Comparison of ENCODE assay signal across 23 cellular contexts in the genomic region with DNA sequence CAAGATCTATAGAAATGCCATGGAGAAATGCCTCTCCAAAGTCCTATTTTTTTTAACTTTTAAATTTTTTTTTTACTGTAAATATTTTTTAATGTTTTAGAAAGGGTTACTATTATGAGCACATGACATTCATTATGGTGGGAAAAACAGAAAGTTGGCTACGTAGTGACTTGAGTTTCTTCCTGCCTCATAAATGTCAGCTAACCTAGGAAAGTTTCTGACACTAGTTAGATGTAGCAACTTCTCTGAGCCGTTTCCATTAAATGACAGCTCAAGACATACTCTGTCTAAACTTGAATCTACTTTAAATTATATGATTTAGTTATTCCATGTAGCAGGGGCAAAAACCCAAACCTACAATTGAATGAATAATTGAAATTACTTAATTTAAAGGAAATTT.
"Had no signal": no experiment of that assay in that cellular context is flagged by ENCODE, and none has a peak within 500 bp of the region (broad histone marks: within the 10 kb centered on the region; RNA-seq: fewer than 3 reads in every experiment).

No MANE protein-coding gene starts in this region.

- H3K4me3 Mint-ChIP-seq: activated CD4-positive, alpha-beta memory T cell treated with anti-CD3 and anti-CD28 coated beads, Interleukin-2, amount 10 ng/mL, durations not matched to agents 7 days and 5 days; activated CD4-positive, alpha-beta T cell treated with anti-CD3 and anti-CD28 coated beads, Interleukin-2, amount 10 ng/mL, durations not matched to agents 24 days and 14 days; activated naive CD4-positive, alpha-beta T cell treated with anti-CD3 and anti-CD28 coated beads, Interleukin-2, amount 50 U/mL, for 24 hours; naive B cell; stimulated activated naive CD8-positive, alpha-beta T cell treated with anti-CD3 and anti-CD28 coated beads, Interleukin-15, Interleukin-2, amounts not matched to agents 100 ng/mL and 50 ng/mL, for 24 hours had no signal

- H3K9me3 ChIP-seq: neutrophil, suprapubic skin, tibial nerve had no signal

- H3K27me3 ChIP-seq: brain microvascular endothelial cell, neutrophil, suprapubic skin, tibial nerve had no signal

- H3K27me3 Mint-ChIP-seq: activated CD4-positive, alpha-beta memory T cell treated with anti-CD3 and anti-CD28 coated beads, Interleukin-2, amount 10 ng/mL, durations not matched to agents 7 days and 5 days; activated CD4-positive, alpha-beta T cell treated with anti-CD3 and anti-CD28 coated beads, Interleukin-2, amount 10 ng/mL, durations not matched to agents 24 days and 14 days; activated naive CD4-positive, alpha-beta T cell treated with anti-CD3 and anti-CD28 coated beads, Interleukin-2, amount 50 U/mL, for 24 hours; naive B cell; stimulated activated naive CD8-positive, alpha-beta T cell treated with anti-CD3 and anti-CD28 coated beads, Interleukin-15, Interleukin-2, amounts not matched to agents 100 ng/mL and 50 ng/mL, for 24 hours had no signal

- H3K9me3 Mint-ChIP-seq: activated CD4-positive, alpha-beta memory T cell treated with anti-CD3 and anti-CD28 coated beads, Interleukin-2, amount 10 ng/mL, durations not matched to agents 7 days and 5 days; activated CD4-positive, alpha-beta T cell treated with anti-CD3 and anti-CD28 coated beads, Interleukin-2, amount 10 ng/mL, durations not matched to agents 24 days and 14 days; activated naive CD4-positive, alpha-beta T cell treated with anti-CD3 and anti-CD28 coated beads, Interleukin-2, amount 50 U/mL, for 24 hours; naive B cell; stimulated activated naive CD8-positive, alpha-beta T cell treated with anti-CD3 and anti-CD28 coated beads, Interleukin-15, Interleukin-2, amounts not matched to agents 100 ng/mL and 50 ng/mL, for 24 hours had no signal

- H3K79me2 ChIP-seq: parathyroid adenoma had no signal

- H3K4me1 ChIP-seq: parathyroid adenoma, suprapubic skin had no signal

- H2AFZ ChIP-seq: parathyroid adenoma had no signal

- ATAC-seq: activated CD4-positive, CD25-positive, alpha-beta regulatory T cell treated with anti-CD3 and anti-CD28 coated beads, Interleukin-2, amount 50 U/mL, for 24 hours; left lobe of liver; right cardiac atrium had no signal

- DNase-seq: activated CD4-positive, alpha-beta memory T cell treated with anti-CD3 and anti-CD28 coated beads, Interleukin-2, amount 10 ng/mL, durations not matched to agents 7 days and 5 days; activated CD4-positive, alpha-beta T cell treated with anti-CD3 and anti-CD28 coated beads, Interleukin-2, amount 10 ng/mL, durations not matched to agents 24 days and 14 days; activated gamma-delta T cell treated with Interleukin-2 at 50 U/mL for 16 hours; activated T-cell treated with anti-CD3 and anti-CD28 coated beads, Interleukin-2, amount 50 U/mL, for 1 hour; anterior cingulate cortex; brain microvascular endothelial cell; central memory CD4-positive, alpha-beta T cell; effector memory CD4-positive, alpha-beta T cell; foreskin melanocyte; naive B cell; right cardiac atrium; stimulated activated CD4-positive, alpha-beta T cell treated with anti-CD3 and anti-CD28 coated beads, Interleukin-12 subunit alpha, Interleukin-12 subunit beta, amount 100 ng/mL, for 4 hours; stimulated activated CD4-positive, alpha-beta T cell treated with anti-CD3 and anti-CD28 coated beads, Interleukin-4, amount 100 ng/mL, for 4 hours had no signal

- H3K27ac Mint-ChIP-seq: activated CD4-positive, alpha-beta memory T cell treated with anti-CD3 and anti-CD28 coated beads, Interleukin-2, amount 10 ng/mL, durations not matched to agents 7 days and 5 days; activated CD4-positive, alpha-beta T cell treated with anti-CD3 and anti-CD28 coated beads, Interleukin-2, amount 10 ng/mL, durations not matched to agents 24 days and 14 days; activated naive CD4-positive, alpha-beta T cell treated with anti-CD3 and anti-CD28 coated beads, Interleukin-2, amount 50 U/mL, for 24 hours; naive B cell; stimulated activated naive CD8-positive, alpha-beta T cell treated with anti-CD3 and anti-CD28 coated beads, Interleukin-15, Interleukin-2, amounts not matched to agents 100 ng/mL and 50 ng/mL, for 24 hours had no signal

- H3K27ac ChIP-seq: brain microvascular endothelial cell, neutrophil, parathyroid adenoma, suprapubic skin, tibial nerve, VCaP had no signal

- H3K36me3 ChIP-seq: brain microvascular endothelial cell, neutrophil, suprapubic skin, tibial nerve had no signal

- H3K4me3 ChIP-seq: lung, suprapubic skin, tibial nerve had no signal

- H3K36me3 Mint-ChIP-seq: activated naive CD4-positive, alpha-beta T cell treated with anti-CD3 and anti-CD28 coated beads, Interleukin-2, amount 50 U/mL, for 24 hours; naive B cell had no signal
